8 cellular contexts compared by ENCODE assay signal in genomic region chr15:25775317-25775912, GRCh38.
DNase-seq lines count a peak whose midpoint lies in the region; ATAC-seq, FAIRE-seq and TF ChIP-seq lines count a peak whose summit lies in the region.

No MANE protein-coding gene starts in this region.

- H3K4me3 ChIP-seq in K562 (no peak overlapping the region), muscle layer of duodenum (ENCODE audit: low read depth in 1 of 2, low read length in 2 of 2) (no peak overlapping the region), breast epithelium (no peak overlapping the region)

- H2AFZ ChIP-seq in K562 (ENCODE audit: low read depth, low read length): no peak overlapping the region; the same call in 1 of the 2 replicates

- H3K9me1 ChIP-seq in K562 (ENCODE audit: control insufficient read depth, insufficient read depth, low read length): no peaks in the 10 kb centered on the region

- TF ChIP-seq RAD21 in K562 (CRISPR knock-in tag; conservative IDR thresholded peaks at IDR 0.05 in 1 of 2, IDR thresholded peaks at IDR 0.05 in 1 of 2): no peak

- H3K27me3 ChIP-seq in K562 (ENCODE audit: control insufficient read depth in 2 of 2, insufficient read depth in 2 of 2, low read length in 2 of 2) (peaks cover 5 to 35% of the 10 kb centered on the region in 2 experiments; a peak in 4 of 5 replicates), muscle layer of duodenum (ENCODE audit: low read depth, low read length) (no peaks in the 10 kb centered on the region), breast epithelium (no peaks in the 10 kb centered on the region)

- TF ChIP-seq CTCF in K562 (IDR thresholded peaks at IDR 0.05 in 2 of 3, conservative IDR thresholded peaks at IDR 0.05 in 1 of 3; ENCODE audit: insufficient read depth in 2 of 3, low read depth in 1 of 3, low read length in 3 of 3) (no peak), breast epithelium (IDR thresholded peaks at IDR 0.05) (no peak)

- ATAC-seq in GM18505 (IDR thresholded peaks at IDR 0.05; ENCODE audit: unreplicated experiment): peak; percentile 88
- ATAC-seq in HG02884 (IDR thresholded peaks at IDR 0.05; ENCODE audit: unreplicated experiment): peak; percentile 92
- ATAC-seq in K562: peak; percentile 34

- no peaks in the 10 kb centered on the region for H3K9me3 ChIP-seq in K562 (replicated peaks; ENCODE audit: control insufficient read depth, insufficient read depth, low read depth, low read length)
- no peaks in the 10 kb centered on the region for H3K9me3 ChIP-seq in muscle layer of duodenum (ENCODE audit: control insufficient read depth in 1 of 2, low read length in 2 of 2)
- H3K9me3 ChIP-seq in breast epithelium: no peaks in the 10 kb centered on the region

- H3K4me1 ChIP-seq in K562 (replicated peaks in 1 of 2; ENCODE audit: control insufficient read depth in 2 of 2, insufficient read depth in 2 of 2, low read length in 2 of 2): peaks cover 0 to 5% of the 10 kb centered on the region in 2 experiments; a peak in 2 of 5 replicates
- H3K4me1 ChIP-seq in muscle layer of duodenum (ENCODE audit: control insufficient read depth in 1 of 2, insufficient read depth in 2 of 2, low read length in 2 of 2): no peaks in the 10 kb centered on the region
- H3K4me1 ChIP-seq in breast epithelium: no peaks in the 10 kb centered on the region

- no peaks in the 10 kb centered on the region for H3K36me3 ChIP-seq in K562 (ENCODE audit: control insufficient read depth, insufficient read depth, low read length)
- H3K36me3 ChIP-seq in muscle layer of duodenum (ENCODE audit: control insufficient read depth in 1 of 2, insufficient read depth in 2 of 2, low read length in 2 of 2): peaks cover 0 to 6% of the 10 kb centered on the region in 2 donors
- H3K36me3 ChIP-seq in breast epithelium: no peaks in the 10 kb centered on the region

- in situ Hi-C loops in K562 (cut with MboI): no loop called here

- no peak for TF ChIP-seq EP300 in K562 (IDR thresholded peaks at IDR 0.05; ENCODE audit: low read length)

- CTCF ChIA-PET in K562 (lab: Yijun Ruan, JAX; ENCODE audit: low intra/inter-chr PET ratio): interaction anchor here (0.6 kb wide), 1 partner anchor 1907 kb away, joined by 3 read pairs; no protein-coding TSS in a partner anchor

- DNase-seq in K562 (ENCODE audit: extremely low read depth in 1 of 4, low spot score in 3 of 4) (no peak), SKM-1 (lab: John Stamatoyannopoulos, UW; ENCODE audit: unreplicated experiment) (no peak), breast epithelium (ENCODE audit: low spot score in 2 of 2) (no peak), DMS 273 treated with DMSO at 0.1 percent for 48 hours (lab: John Stamatoyannopoulos, UW) (no peak)
- DNase-seq in stimulated activated CD4-positive, alpha-beta T cell treated with anti-CD3 and anti-CD28 coated beads, Interleukin-2, amount 100 ng/mL, for 48 hours: no peak

- no peak overlapping the region for H3K4me2 ChIP-seq in K562 (ENCODE audit: insufficient read depth, low read length)

- FAIRE-seq in K562 (lab: Jason Lieb, UNC): no peak

- no peak overlapping the region for H3K9ac ChIP-seq in K562 (ENCODE audit: insufficient read depth in 1 of 2, low read depth in 2 of 2, low read length in 2 of 2)

- intact Hi-C loops in K562 (cut with micrococcal nuclease): no loop called here
- intact Hi-C loops in breast epithelium (cut with DNase I; ENCODE audit: low total_unique reads): loop anchor here (5.0 kb wide), 1 partner anchor 33 kb away; no protein-coding TSS in a partner anchor

- H3K79me2 ChIP-seq in K562 (ENCODE audit: control insufficient read depth, insufficient read depth, low read length): no peaks in the 10 kb centered on the region

- POLR2A ChIA-PET in K562 (lab: Yijun Ruan, JAX): no interaction called here

- under 1% methylated on average over 11 of the region's 13 CpGs for WGBS in K562 (ENCODE audit: insufficient coverage, low coverage, missing lambda C conversion rate)

- H4K20me1 ChIP-seq in K562 (replicated peaks; ENCODE audit: control insufficient read depth, insufficient read depth, low read length): no peaks in the 10 kb centered on the region

- BruUV-seq in K562 (replicated peaks; lab: Mats Ljungman, UMichigan): no TSS peak

- TF ChIP-seq POLR2A in GM18505 (IDR thresholded peaks at IDR 0.05; ENCODE audit: borderline replicate concordance, extremely low read depth, insufficient read depth, insufficient read length) (no peak), K562 (conservative IDR thresholded peaks at IDR 0.05) (no peak), breast epithelium (IDR thresholded peaks at IDR 0.05) (no peak)

- H3K27ac ChIP-seq in K562 (ENCODE audit: extremely low read depth, low read depth, low read length): no peak overlapping the region
- H3K27ac ChIP-seq in muscle layer of duodenum (ENCODE audit: low read length): peak overlapping the region; percentile 52
- H3K27ac ChIP-seq in breast epithelium: no peak overlapping the region

TF ChIP-seq in K562, 482 proteins besides CTCF, POLR2A, EP300 and RAD21:
- TF ChIP-seq XRCC5 (IDR thresholded peaks at IDR 0.05; ENCODE audit: low read depth, low read length) (no peak), NBN (IDR thresholded peaks at IDR 0.05; ENCODE audit: low read depth) (no peak), MCM3 (IDR thresholded peaks at IDR 0.05) (no peak), SP2 (IDR thresholded peaks at IDR 0.05; ENCODE audit: extremely low read depth, low read depth, low read length, poor library complexity, severe bottlenecking) (no peak), NFIC (IDR thresholded peaks at IDR 0.05) (0 out of 2 replicates have a peak, but pooled peaks have one; percentile 12), HDAC1 (IDR thresholded peaks at IDR 0.05) (no peak), YBX1 (IDR thresholded peaks at IDR 0.05) (no peak), ZNF561 (CRISPR knock-in tag; conservative IDR thresholded peaks at IDR 0.05) (no peak), POLR2B (IDR thresholded peaks at IDR 0.05; ENCODE audit: low read depth, partially characterized antibody) (no peak), ZNF764 (CRISPR knock-in tag; IDR thresholded peaks at IDR 0.05; ENCODE audit: low read depth) (no peak), BRCA1 (IDR thresholded peaks at IDR 0.05) (no peak), BRCA1 (CRISPR knock-in tag; IDR thresholded peaks at IDR 0.05) (no peak), VEZF1 (CRISPR knock-in tag; IDR thresholded peaks at IDR 0.05) (no peak), NR1H2 (CRISPR knock-in tag; IDR thresholded peaks at IDR 0.05) (no peak), ZNF184 (CRISPR knock-in tag; IDR thresholded peaks at IDR 0.05) (no peak), DMBX1 (CRISPR knock-in tag; IDR thresholded peaks at IDR 0.05; ENCODE audit: borderline replicate concordance) (no peak), DDX20 (tag; IDR thresholded peaks at IDR 0.05; ENCODE audit: low read depth) (no peak), KDM1A (IDR thresholded peaks at IDR 0.05) (peak in 1 of 2 experiments; percentile 69; a peak in 2 of 4 replicates), CREB5 (CRISPR knock-in tag; IDR thresholded peaks at IDR 0.05) (no peak), TAF15 (IDR thresholded peaks at IDR 0.05; ENCODE audit: low read depth, low read length) (no peak), NR2F6 (CRISPR knock-in tag; IDR thresholded peaks at IDR 0.05) (no peak), BHLHE40 (IDR thresholded peaks at IDR 0.05; ENCODE audit: low read length) (peak; percentile 88), NCOA2 (IDR thresholded peaks at IDR 0.05; ENCODE audit: partially characterized antibody in 2 of 2) (no peak), TBP (optimal IDR thresholded peaks at IDR 0.05; ENCODE audit: low read depth, low read length) (no peak), SMARCC2 (IDR thresholded peaks at IDR 0.05; ENCODE audit: low read depth) (no peak), JUND (IDR thresholded peaks at IDR 0.05; ENCODE audit: borderline replicate concordance, low read depth, low read length) (no peak), JUND (tag; IDR thresholded peaks at IDR 0.05; ENCODE audit: borderline replicate concordance, low read depth, low read length) (0 out of 3 replicates have a peak, but pooled peaks have one; percentile 13)

Comparison
In these comparisons a context has a peak if more than half of its experiments do, and no peak if none do; other contexts are left out.
1. ATAC-seq: peak in every context shown above with its lines; median percentile 92 in HG02884; 88 in GM18505; 34 in K562.